Comparison of ENCODE assay signal across 22 cellular contexts in genomic region chr16:69270831-69271230, GRCh38. TPM values are rescaled to one million over a fixed set of nuclear protein-coding genes. Genes with fewer than 3 reads are reported as not detected.
DNase-seq lines count a peak whose midpoint lies in the region; ATAC-seq and TF ChIP-seq lines count a peak whose summit lies in the region.
"Had no signal": no experiment of that assay in that cellular context is flagged by ENCODE, and none has a peak within 500 bp of the region (broad histone marks: within the 10 kb centered on the region; RNA-seq: fewer than 3 reads in every experiment).

No MANE protein-coding gene starts in this region.

- no peak for TF ChIP-seq CTCF in A673 (conservative IDR thresholded peaks at IDR 0.05; ENCODE audit: low read depth, low read length)
- no peak for TF ChIP-seq CTCF in PC-9 (conservative IDR thresholded peaks at IDR 0.05)
- TF ChIP-seq CTCF in osteoblast (IDR thresholded peaks at IDR 0.05; ENCODE audit: extremely low read depth, low read depth, low read length) = no peak

- H3K27ac ChIP-seq in A673 (ENCODE audit: low read depth, low read length, poor library complexity, severe bottlenecking) (peak overlapping the region; percentile 67), PC-9 (0 out of 2 replicates have a peak overlapping the region, but pooled peaks have one; percentile 19), osteoblast (ENCODE audit: low read depth, low read length) (peak overlapping the region; percentile 63)
- H3K27ac ChIP-seq: HL-60, Peyer's patch had no signal

- CTCF ChIA-PET in A673 (lab: Charles Lee) (no interaction called here), PC-9 (lab: Charles Lee) (no interaction called here)

- H3K79me2 ChIP-seq in PC-9 (ENCODE audit: low read depth) (no peaks in the 10 kb centered on the region), osteoblast (ENCODE audit: insufficient read depth, low read length) (no peaks in the 10 kb centered on the region)

- H3K27me3 ChIP-seq in A673 (replicated peaks; ENCODE audit: insufficient read depth, low read depth, low read length, poor library complexity) (no peaks in the 10 kb centered on the region), PC-9 (ENCODE audit: insufficient read depth, low read depth) (no peaks in the 10 kb centered on the region), osteoblast (ENCODE audit: insufficient read depth, low read length) (no peaks in the 10 kb centered on the region)
- H3K27me3 ChIP-seq: BLaER1 treated with 17β-estradiol and CSF1 and Interleukin-3, amounts not matched to agents 10 nM and 100 nM; Peyer's patch had no signal

- peaks cover 3% of the 10 kb centered on the region; the same call in 1 of the 2 replicates for H3F3A ChIP-seq in PC-9 (ENCODE audit: insufficient read depth, low read depth)

- H3K4me2 ChIP-seq in PC-9 (no peak overlapping the region), osteoblast (ENCODE audit: insufficient read depth, low read length) (no peak overlapping the region)
- H3K4me2 ChIP-seq: SK-N-SH had no signal

- H3K9me3 ChIP-seq in A673 (ENCODE audit: low read depth, low read length, poor library complexity, severe bottlenecking) (no peaks in the 10 kb centered on the region), PC-9 (ENCODE audit: insufficient read depth, low read depth) (no peaks in the 10 kb centered on the region), osteoblast (ENCODE audit: low read depth, low read length) (no peaks in the 10 kb centered on the region)
- H3K9me3 ChIP-seq: BLaER1 treated with 17β-estradiol and CSF1 and Interleukin-3, amounts not matched to agents 10 nM and 100 nM; Peyer's patch; SK-N-SH had no signal

- POLR2A ChIA-PET in A673 (lab: Charles Lee; ENCODE audit: low non-redundant PET) (no interaction called here), PC-9 (lab: Charles Lee; ENCODE audit: unreplicated experiment) (no interaction called here)

- H3K4me1 ChIP-seq in A673 (ENCODE audit: insufficient read depth, low read length, poor library complexity, severe bottlenecking) = peaks cover 34% of the 10 kb centered on the region
- H3K4me1 ChIP-seq in PC-9 (replicated peaks; ENCODE audit: insufficient read depth) = no peaks in the 10 kb centered on the region
- H3K4me1 ChIP-seq in osteoblast (ENCODE audit: insufficient read depth, low read length) = peaks cover 36% of the 10 kb centered on the region
- H3K4me1 ChIP-seq: Peyer's patch had no signal

- H2AFZ ChIP-seq in PC-9 (no peak overlapping the region), osteoblast (ENCODE audit: low read length) (no peak overlapping the region)

- no peaks in the 10 kb centered on the region for H3K9me2 ChIP-seq in PC-9 (ENCODE audit: insufficient read depth)
- H3K9me2 ChIP-seq: SK-N-SH had no signal

- peak; percentile 34 for DNase-seq in A673 (ENCODE audit: low spot score)
- DNase-seq in PC-9 = no peak
- DNase-seq in fibroblast of gingiva (ENCODE audit: low read depth) = peak; percentile 14
- DNase-seq in osteoblast (ENCODE audit: insufficient read length, low spot score, missing footprints) = no peak
- no peak for DNase-seq in SKM-1 (lab: John Stamatoyannopoulos, UW; ENCODE audit: unreplicated experiment)
- no peak for DNase-seq in occipital lobe (lab: John Stamatoyannopoulos, UW)
- no peak for DNase-seq in NCI-H82 (lab: John Stamatoyannopoulos, UW)
- DNase-seq: 8988T; CD4-positive, alpha-beta T cell; DMS53; NCI-H1092; NCI-H1417 treated with DMSO at 0.1 percent for 48 hours; NCI-H1694 treated with DMSO at 0.1 percent for 48 hours; NCI-H2081; NCI-H2227 treated with DMSO at 0.1 percent for 48 hours; NCI-H526 treated with DMSO at 0.1 percent for 48 hours; Peyer's patch; SHP77 treated with DMSO at 0.1 percent for 48 hours; SK-N-SH had no signal

- intact Hi-C loops in A673 (cut with micrococcal nuclease; ENCODE audit: unreplicated experiment) (no loop called here), PC-9 (cut with micrococcal nuclease; ENCODE audit: unreplicated experiment) (no loop called here)

- BruUV-seq in A673 (replicated peaks; lab: Mats Ljungman, UMichigan) (no TSS peak), PC-9 (replicated peaks; lab: Mats Ljungman, UMichigan) (no TSS peak)

- no peaks in the 10 kb centered on the region for H4K20me1 ChIP-seq in PC-9 (ENCODE audit: insufficient read depth)
- no peaks in the 10 kb centered on the region for H4K20me1 ChIP-seq in osteoblast (ENCODE audit: insufficient read depth, low read length)
- H4K20me1 ChIP-seq: BLaER1 treated with 17β-estradiol and CSF1 and Interleukin-3, amounts not matched to agents 10 nM and 100 nM had no signal

- no peaks in the 10 kb centered on the region for H3K36me3 ChIP-seq in A673 (ENCODE audit: insufficient read depth, low read length, poor library complexity, severe bottlenecking)
- peaks cover 2% of the 10 kb centered on the region; the same call in 1 of the 2 replicates for H3K36me3 ChIP-seq in PC-9 (ENCODE audit: low read depth)
- H3K36me3 ChIP-seq in osteoblast (ENCODE audit: insufficient read depth, low read length) = peaks cover 5% of the 10 kb centered on the region

- H3K4me3 ChIP-seq in A673 (ENCODE audit: low read depth, low read length, poor library complexity, severe bottlenecking) = no peak overlapping the region
- no peak overlapping the region for H3K4me3 ChIP-seq in PC-9
- no peak overlapping the region for H3K4me3 ChIP-seq in osteoblast (ENCODE audit: insufficient read depth, low read length)
- H3K4me3 ChIP-seq: BLaER1 treated with 17β-estradiol and CSF1 and Interleukin-3, amounts not matched to agents 10 nM and 100 nM; Peyer's patch had no signal

- ATAC-seq in HG02840 (IDR thresholded peaks at IDR 0.05; ENCODE audit: low FRiP score, unreplicated experiment) = no peak

RNA-seq across cellular contexts. Expression of gene VPS4A, which starts 40.3 kb away (rescaled TPM):
- 48.7 and 50.4 TPM in 2 replicates for total RNA-seq in A673 (2021)
- 25.4 and 26.7 TPM in 2 replicates for total RNA-seq in PC-9 (2021)
- 31.8 and 32.6 TPM in 2 replicates for total RNA-seq in osteoblast
- total RNA-seq in occipital lobe = 34.6 TPM

RNA-seq across cellular contexts. Expression of gene PDF, which starts 59.6 kb away (rescaled TPM):
- total RNA-seq in A673 (2021) (24.8 and 32.4 TPM in 2 replicates), PC-9 (2021) (16.7 and 20.3 TPM in 2 replicates), osteoblast (11.2 and 13.0 TPM in 2 replicates), occipital lobe (9.5 TPM)

Comparison
In these comparisons a context has a peak if more than half of its experiments do, and no peak if none do; other contexts are left out.
1. DNase-seq: peak in A673 (single experiment) and fibroblast of gingiva (single experiment); none in PC-9 (0 of 2), osteoblast (single experiment), SKM-1 (single experiment), occipital lobe (single experiment) and NCI-H82 (single experiment).
2. Peak in every context shown above with its lines, with median percentiles within 50 percentile points of each other: H3K27ac ChIP-seq.